20 cellular contexts compared by ENCODE assay signal in genomic region chr21:42148097-42148496, GRCh38.
"Had no signal": no experiment of that assay in that cellular context is flagged by ENCODE, and none has a peak within 500 bp of the region (broad histone marks: within the 10 kb centered on the region; RNA-seq: fewer than 3 reads in every experiment).

No MANE protein-coding gene starts in this region.

- DNase-seq: activated CD4-positive, alpha-beta T cell treated with anti-CD3 and anti-CD28 coated beads, Interleukin-2, amount 50 U/mL, for 1 hour; activated gamma-delta T cell; anterior cingulate cortex; brain microvascular endothelial cell; cortex of kidney; effector CD4-positive, alpha-beta T cell; foreskin fibroblast; left ventricle myocardium inferior; naive thymus-derived CD4-positive, alpha-beta T cell; stimulated activated CD4-positive, alpha-beta T cell treated with anti-CD3 and anti-CD28 coated beads, Interleukin-12 subunit alpha, Interleukin-12 subunit beta, amount 100 ng/mL, for 4 hours; stimulated activated CD4-positive, alpha-beta T cell treated with anti-CD3 and anti-CD28 coated beads, Interleukin-2, amount 100 ng/mL, for 24 hours had no signal

- H3K27ac ChIP-seq: brain microvascular endothelial cell, left ventricle myocardium inferior, neutrophil, parathyroid adenoma, tibial artery, uterus had no signal

- H3K36me3 Mint-ChIP-seq: activated naive CD8-positive, alpha-beta T cell treated with anti-CD3 and anti-CD28 coated beads, Interleukin-2, amount 10 ng/mL, durations not matched to agents 7 days and 5 days; memory B cell; naive thymus-derived CD4-positive, alpha-beta T cell; stimulated activated memory B cell treated with anti-CD40 and anti-IgM and Interleukin-4, amounts not matched to agents 10 μg/mL and 1 μg/mL and 100 μg/mL, for 72 hours had no signal

- H3K4me1 ChIP-seq: parathyroid adenoma, uterus had no signal

- H3K27me3 ChIP-seq: uterus had no signal

- H3K9me3 Mint-ChIP-seq: activated naive CD8-positive, alpha-beta T cell treated with anti-CD3 and anti-CD28 coated beads, Interleukin-2, amount 10 ng/mL, durations not matched to agents 7 days and 5 days; central memory CD8-positive, alpha-beta T cell; memory B cell; naive thymus-derived CD4-positive, alpha-beta T cell; stimulated activated memory B cell treated with anti-CD40 and anti-IgM and Interleukin-4, amounts not matched to agents 10 μg/mL and 1 μg/mL and 100 μg/mL, for 72 hours had no signal

- H3K4me3 Mint-ChIP-seq: activated naive CD8-positive, alpha-beta T cell treated with anti-CD3 and anti-CD28 coated beads, Interleukin-2, amount 10 ng/mL, durations not matched to agents 7 days and 5 days; central memory CD8-positive, alpha-beta T cell; memory B cell; naive thymus-derived CD4-positive, alpha-beta T cell; stimulated activated memory B cell treated with anti-CD40 and anti-IgM and Interleukin-4, amounts not matched to agents 10 μg/mL and 1 μg/mL and 100 μg/mL, for 72 hours had no signal

- H3K27ac Mint-ChIP-seq: activated naive CD8-positive, alpha-beta T cell treated with anti-CD3 and anti-CD28 coated beads, Interleukin-2, amount 10 ng/mL, durations not matched to agents 7 days and 5 days; memory B cell; stimulated activated memory B cell treated with anti-CD40 and anti-IgM and Interleukin-4, amounts not matched to agents 10 μg/mL and 1 μg/mL and 100 μg/mL, for 72 hours had no signal

- H3K36me3 ChIP-seq: brain microvascular endothelial cell, left ventricle myocardium inferior, neutrophil, tibial artery, uterus had no signal

- H3K4me3 ChIP-seq: left ventricle myocardium inferior, mucosa of descending colon, tibial artery, uterus had no signal

- H3K9me3 ChIP-seq: left ventricle myocardium inferior, mucosa of descending colon, neutrophil, tibial artery, uterus had no signal

- H3K27me3 Mint-ChIP-seq: central memory CD8-positive, alpha-beta T cell had no signal

- ATAC-seq: mucosa of descending colon; naive thymus-derived CD4-positive, alpha-beta T cell; stimulated activated memory B cell treated with anti-CD40 and anti-IgM and Interleukin-4, amounts not matched to agents 10 μg/mL and 1 μg/mL and 100 μg/mL, for 72 hours had no signal
